Comparison of ENCODE assay signal across 13 cellular contexts in the genomic region with DNA sequence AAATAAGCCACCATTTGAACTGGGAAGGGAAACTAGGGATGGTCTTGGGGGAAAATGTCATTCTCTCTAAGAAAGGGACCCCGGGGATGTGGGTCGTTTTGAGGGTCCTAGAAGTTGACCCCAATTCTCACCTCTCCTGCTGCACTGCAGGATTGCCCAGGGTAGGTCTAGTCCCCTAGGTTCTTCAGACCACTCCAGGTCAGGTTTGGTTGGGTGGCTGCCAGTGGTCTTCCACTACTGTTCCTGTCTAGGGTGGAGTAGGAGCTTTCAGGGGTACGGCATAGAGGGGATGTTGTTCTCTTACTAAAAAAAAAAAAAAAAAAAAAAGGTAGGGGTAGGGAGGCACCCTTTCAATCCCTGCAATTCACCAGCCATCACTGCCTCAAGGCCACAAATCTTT. TPM values are rescaled to one million over a fixed set of nuclear protein-coding genes. Genes with fewer than 3 reads are reported as not detected.
DNase-seq lines count a peak whose midpoint lies in the region; ATAC-seq and TF ChIP-seq lines count a peak whose summit lies in the region.
"Had no signal": no experiment of that assay in that cellular context is flagged by ENCODE, and none has a peak within 500 bp of the region (broad histone marks: within the 10 kb centered on the region; RNA-seq: fewer than 3 reads in every experiment).

No MANE protein-coding gene starts in this region.

- TF ChIP-seq CTCF in WERI-Rb-1 (IDR thresholded peaks at IDR 0.05; ENCODE audit: low read depth, low read length) = no peak

- peak overlapping the region; percentile 70 for H2AFZ ChIP-seq in GM23248

- H3K4me1 Mint-ChIP-seq in stimulated activated effector memory CD8-positive, alpha-beta T cell treated with anti-CD3 and anti-CD28 coated beads, Interleukin-12 subunit alpha, Interleukin-12 subunit beta, amount 100 ng/mL, for 72 hours = peaks cover 45% of the 10 kb centered on the region

- H3K4me1 ChIP-seq in GM23248 (ENCODE audit: insufficient read depth) (peaks cover 39% of the 10 kb centered on the region), SJSA1 (replicated peaks) (peaks cover 56% of the 10 kb centered on the region), iPS-15b (ENCODE audit: control insufficient read depth, insufficient read depth, low read length) (no peaks in the 10 kb centered on the region)

- H3K36me3 Mint-ChIP-seq in stimulated activated effector memory CD8-positive, alpha-beta T cell treated with anti-CD3 and anti-CD28 coated beads, Interleukin-12 subunit alpha, Interleukin-12 subunit beta, amount 100 ng/mL, for 72 hours = peaks cover 6% of the 10 kb centered on the region

- no peaks in the 10 kb centered on the region for H3K27me3 ChIP-seq in GM23248 (replicated peaks; ENCODE audit: insufficient read depth)
- H3K27me3 ChIP-seq in SJSA1 (replicated peaks) = no peaks in the 10 kb centered on the region
- peaks cover 96% of the 10 kb centered on the region for H3K27me3 ChIP-seq in iPS-15b (ENCODE audit: control insufficient read depth, insufficient read depth, low read length)
- no peaks in the 10 kb centered on the region for H3K27me3 ChIP-seq in WERI-Rb-1 (ENCODE audit: insufficient read depth, low read depth, severe bottlenecking)

- peak overlapping the region; percentile 84 for H3K4me3 Mint-ChIP-seq in stimulated activated effector memory CD8-positive, alpha-beta T cell treated with anti-CD3 and anti-CD28 coated beads, Interleukin-12 subunit alpha, Interleukin-12 subunit beta, amount 100 ng/mL, for 72 hours

- H3K36me3 ChIP-seq in GM23248 (ENCODE audit: low read depth) = no peaks in the 10 kb centered on the region
- H3K36me3 ChIP-seq in SJSA1 = peaks cover 3% of the 10 kb centered on the region
- H3K36me3 ChIP-seq in iPS-15b (ENCODE audit: control insufficient read depth, insufficient read depth, low read length) = no peaks in the 10 kb centered on the region
- no peaks in the 10 kb centered on the region; the same call in 1 of the 2 replicates for H3K36me3 ChIP-seq in WERI-Rb-1

- H3K4me2 ChIP-seq in GM23248 (ENCODE audit: unreplicated experiment) = peak overlapping the region; percentile 79

- no peaks in the 10 kb centered on the region for H3K9me2 ChIP-seq in GM23248 (ENCODE audit: insufficient read depth)

- no peaks in the 10 kb centered on the region for H3K9me3 Mint-ChIP-seq in stimulated activated effector memory CD8-positive, alpha-beta T cell treated with anti-CD3 and anti-CD28 coated beads, Interleukin-12 subunit alpha, Interleukin-12 subunit beta, amount 100 ng/mL, for 72 hours

- H3K9me3 ChIP-seq in GM23248 (ENCODE audit: low read depth) = no peaks in the 10 kb centered on the region
- no peaks in the 10 kb centered on the region for H3K9me3 ChIP-seq in SJSA1 (replicated peaks)
- H3K9me3 ChIP-seq in iPS-15b (ENCODE audit: control insufficient read depth, insufficient read depth, low read length) = no peaks in the 10 kb centered on the region
- H3K9me3 ChIP-seq in WERI-Rb-1 (ENCODE audit: severe bottlenecking) = no peaks in the 10 kb centered on the region

- H3K9ac ChIP-seq in GM23248 = peak overlapping the region; percentile 97
- H3K9ac ChIP-seq in iPS-15b (ENCODE audit: low read depth, low read length) = no peak overlapping the region

- H3K27ac ChIP-seq in GM23248 = peak overlapping the region; percentile 99
- H3K27ac ChIP-seq in SJSA1 = peak overlapping the region; percentile 68
- H3K27ac ChIP-seq in WERI-Rb-1 = no peak overlapping the region

- no peaks in the 10 kb centered on the region for H4K20me1 ChIP-seq in GM23248 (ENCODE audit: insufficient read depth)

- no peak for ATAC-seq in stimulated activated effector memory CD8-positive, alpha-beta T cell treated with anti-CD3 and anti-CD28 coated beads, Interleukin-12 subunit alpha, Interleukin-12 subunit beta, amount 100 ng/mL, for 72 hours

- DNase-seq in GM23248 (no peak), SJSA1 (ENCODE audit: low read depth in 1 of 2, low spot score in 2 of 2) (no peak), COR-L47 (lab: John Stamatoyannopoulos, UW) (no peak), DMS 273 treated with DMSO at 0.1 percent for 48 hours (lab: John Stamatoyannopoulos, UW) (no peak), WERI-Rb-1 (no peak), NCI-H526 (lab: John Stamatoyannopoulos, UW) (no peak)
- DNase-seq in stimulated activated effector memory CD8-positive, alpha-beta T cell treated with anti-CD3 and anti-CD28 coated beads, Interleukin-12 subunit alpha, Interleukin-12 subunit beta, amount 100 ng/mL, for 72 hours (ENCODE audit: low spot score in 2 of 2) = no peak
- DNase-seq: GOT3; NCI-H1417 treated with DMSO at 0.1 percent for 48 hours; NCI-H510A; stimulated activated naive CD4-positive, alpha-beta T cell treated with Interleukin-2 at 50 U/mL for 16 hours had no signal

- peaks cover 63% of the 10 kb centered on the region for H3K79me2 ChIP-seq in GM23248 (ENCODE audit: insufficient read depth)

- H3K4me3 ChIP-seq in GM23248 = peak overlapping the region; percentile 78
- peak overlapping the region; percentile 56 for H3K4me3 ChIP-seq in SJSA1
- peak overlapping the region; percentile 26 for H3K4me3 ChIP-seq in iPS-15b (ENCODE audit: low read depth, low read length)
- no peak overlapping the region for H3K4me3 ChIP-seq in WERI-Rb-1 (ENCODE audit: low read depth, low read length)

- H3K27ac Mint-ChIP-seq in stimulated activated effector memory CD8-positive, alpha-beta T cell treated with anti-CD3 and anti-CD28 coated beads, Interleukin-12 subunit alpha, Interleukin-12 subunit beta, amount 100 ng/mL, for 72 hours = no peak overlapping the region
- H3K27ac Mint-ChIP-seq: CD14-positive monocyte had no signal

- H3F3A ChIP-seq in GM23248 (ENCODE audit: insufficient read depth) = peaks cover 20% of the 10 kb centered on the region; the same call in 1 of the 2 replicates

- in situ Hi-C loops in GM23248 (cut with MboI) = no loop called here

- 58 to 65% methylated on average over 3 of the region's 3 CpGs for WGBS in GM23248 (ENCODE audit: low coverage in 1 of 2, low lambda C conversion rate in 2 of 2, missing lambda C conversion rate in 2 of 2), 2 experiments

RNA-seq across cellular contexts. Expression of gene HOXC8, which starts 7.3 kb away (rescaled TPM):
- total RNA-seq in GM23248 (2014; rRNA removed; shearing (Covaris generic)) = 3.8 and 11.3 TPM in 2 replicates
- polyA plus RNA-seq in GM23248 (2016; fragmentation: Nextera tagmentation; extraction: Ambion mirVana) = 16.7 and 20.8 TPM in 2 replicates
- 0.19 and 1.3 TPM in 2 replicates for total RNA-seq in SJSA1 (2014; rRNA removed; shearing (Covaris generic))
- polyA plus RNA-seq: CD14-positive monocyte had no signal

RNA-seq across cellular contexts. Expression of gene HOXC6, which starts 12.2 kb away (rescaled TPM):
- total RNA-seq in GM23248 (2014; rRNA removed; shearing (Covaris generic)) = 3.6 and 4.9 TPM in 2 replicates
- 19.9 and 20.5 TPM in 2 replicates for polyA plus RNA-seq in GM23248 (2016; fragmentation: Nextera tagmentation; extraction: Ambion mirVana)
- 2.9 and 6.2 TPM in 2 replicates for total RNA-seq in SJSA1 (2014; rRNA removed; shearing (Covaris generic))
- polyA plus RNA-seq: CD14-positive monocyte had no signal

RNA-seq across cellular contexts. Expression of gene HOXC9, which starts 16.1 kb away (rescaled TPM):
- total RNA-seq in GM23248 (2014; rRNA removed; shearing (Covaris generic)) = 2.5 and 3.7 TPM in 2 replicates
- 5.5 and 6.0 TPM in 2 replicates for polyA plus RNA-seq in GM23248 (2016; fragmentation: Nextera tagmentation; extraction: Ambion mirVana)
- total RNA-seq in SJSA1 (2014; rRNA removed; shearing (Covaris generic)) = 9.6 and 14.2 TPM in 2 replicates
- polyA plus RNA-seq: CD14-positive monocyte had no signal

RNA-seq across cellular contexts. Expression of gene HOXC5, which starts 16.8 kb away (rescaled TPM):
- total RNA-seq in GM23248 (2014; rRNA removed; shearing (Covaris generic)) = 1.1 and 1.8 TPM in 2 replicates
- polyA plus RNA-seq in GM23248 (2016; fragmentation: Nextera tagmentation; extraction: Ambion mirVana) = 0.65 and 1.3 TPM in 2 replicates
- total RNA-seq in SJSA1 (2014; rRNA removed; shearing (Covaris generic)) = not detected in 2 replicates
- polyA plus RNA-seq: CD14-positive monocyte had no signal

RNA-seq across cellular contexts. Expression of gene HOXC10, which starts 31.1 kb away (rescaled TPM):
- not detected in 2 replicates for total RNA-seq in GM23248 (2014; rRNA removed; shearing (Covaris generic))
- polyA plus RNA-seq in GM23248 (2016; fragmentation: Nextera tagmentation; extraction: Ambion mirVana) = not detected in 2 replicates
- 3.2 and 7.5 TPM in 2 replicates for total RNA-seq in SJSA1 (2014; rRNA removed; shearing (Covaris generic))
- polyA plus RNA-seq: CD14-positive monocyte had no signal
